ENCODE assay signal across 8 cellular contexts in the genomic region with DNA sequence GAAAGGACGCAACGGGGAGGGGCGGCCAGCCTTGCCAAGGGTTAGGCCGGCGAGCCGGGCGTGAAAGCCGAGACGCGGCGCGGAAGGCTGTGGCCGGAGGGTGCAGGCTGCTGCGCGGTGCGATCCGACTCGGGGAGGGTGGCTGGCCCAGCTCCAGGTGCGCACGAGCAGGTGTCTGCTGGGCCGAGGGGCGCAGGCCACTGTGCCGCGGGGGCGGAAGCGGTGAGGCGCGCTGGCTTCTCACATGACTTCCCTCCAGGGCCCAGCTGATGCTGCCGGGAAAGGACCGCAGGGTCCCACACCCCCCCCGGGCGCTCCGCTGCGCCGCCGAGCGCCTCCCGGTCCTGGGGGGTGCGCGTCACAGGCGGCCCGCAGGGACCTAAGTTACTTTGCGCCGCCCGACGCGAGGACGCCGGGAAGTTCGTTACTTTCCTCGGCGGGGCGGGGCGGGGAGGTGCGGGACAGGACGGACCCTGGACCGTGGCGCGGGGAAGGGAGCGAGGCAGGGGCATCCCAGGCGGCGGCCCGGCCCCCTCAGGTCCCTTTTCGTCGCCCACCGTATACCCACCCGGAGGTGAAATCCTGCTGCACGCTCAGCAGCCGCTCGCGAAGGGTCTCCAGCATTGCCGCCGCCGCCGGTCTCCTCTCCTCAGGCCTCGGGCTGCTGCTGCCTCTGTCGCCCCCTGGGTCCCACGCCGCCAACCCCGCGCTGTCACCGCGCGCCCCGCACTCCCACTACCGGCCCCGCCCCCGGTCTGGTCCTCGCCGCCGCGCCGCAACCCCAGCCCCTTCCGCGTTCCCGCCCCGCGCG. TPM values are rescaled to one million over a fixed set of nuclear protein-coding genes. Genes with fewer than 3 reads are reported as not detected.
A peak's percentile ranks its signal among the peaks of the same experiment; 100 is the strongest.
DNase-seq lines count a peak whose midpoint lies in the region; ATAC-seq and TF ChIP-seq lines count a peak whose summit lies in the region.

A gene with protein sequence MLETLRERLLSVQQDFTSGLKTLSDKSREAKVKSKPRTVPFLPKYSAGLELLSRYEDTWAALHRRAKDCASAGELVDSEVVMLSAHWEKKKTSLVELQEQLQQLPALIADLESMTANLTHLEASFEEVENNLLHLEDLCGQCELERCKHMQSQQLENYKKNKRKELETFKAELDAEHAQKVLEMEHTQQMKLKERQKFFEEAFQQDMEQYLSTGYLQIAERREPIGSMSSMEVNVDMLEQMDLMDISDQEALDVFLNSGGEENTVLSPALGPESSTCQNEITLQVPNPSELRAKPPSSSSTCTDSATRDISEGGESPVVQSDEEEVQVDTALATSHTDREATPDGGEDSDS (minus strand): TSS at position 783 of the 811 bp plus-strand sequence. CDS start 159 bp downstream, at position 624.

- TF ChIP-seq CTCF in dorsolateral prefrontal cortex (IDR thresholded peaks at IDR 0.05 in 54 of 56, conservative IDR thresholded peaks at IDR 0.05 in 2 of 56; ENCODE audit: low read depth in 1 of 56, partially characterized antibody in 56 of 56) = peak in 11 of 56 donors; percentile 3 to 45 (median 24)
- no peak for TF ChIP-seq CTCF in lung (IDR thresholded peaks at IDR 0.05; ENCODE audit: control extremely low read depth, extremely low read depth)

- H3K4me3 ChIP-seq in dorsolateral prefrontal cortex (peak within 1 kb of the TSS; percentile 57 to 99 (median 93)), lung (peak within 1 kb of the TSS; percentile 83)

- intact Hi-C loops in dorsolateral prefrontal cortex (cut with DNase I) = loop anchor here in 1 of 2 donors (5.0 kb wide), 1 partner anchor 1850 kb away; a partner anchor contains a TSS

- WGBS in lung, 2 donors = 0% methylated on average over 89 to 99 of the region's 99 CpGs

- ATAC-seq in GM18867 (IDR thresholded peaks at IDR 0.05; ENCODE audit: unreplicated experiment) = peak; percentile 74
- ATAC-seq in HG03066 (IDR thresholded peaks at IDR 0.05; ENCODE audit: low read depth, unreplicated experiment) = peak; percentile 69
- ATAC-seq in lung (ENCODE audit: insufficient read depth, low FRiP score) = peak; percentile 89

- H3K27me3 ChIP-seq in dorsolateral prefrontal cortex = no peaks in the 10 kb centered on the region
- H3K27me3 ChIP-seq in lung (ENCODE audit: control insufficient read depth, insufficient read depth) = no peaks in the 10 kb centered on the region

- H3K27ac ChIP-seq in dorsolateral prefrontal cortex (peak within 1 kb of the TSS in 57 of 59 donors; percentile 23 to 92 (median 80)), lung (ENCODE audit: low read depth in 1 of 2, low read length in 1 of 2) (peak within 1 kb of the TSS; percentile 89)

- H3K4me1 ChIP-seq in lung (ENCODE audit: control insufficient read depth in 2 of 2, insufficient read depth in 2 of 2, low read length in 2 of 2) = peaks cover 3 to 6% of the 10 kb centered on the region in 2 donors

- DNase-seq in AG08396 (ENCODE audit: low spot score) (peak; percentile 63), NCI-H2227 treated with DMSO at 0.1 percent for 48 hours (lab: John Stamatoyannopoulos, UW) (peak; percentile 69), dorsolateral prefrontal cortex (peak; percentile 57 to 95 (median 75)), lung (ENCODE audit: low spot score) (peak; percentile 79)
- peak; percentile 83 to 85 for DNase-seq in activated CD4-positive, alpha-beta T cell treated with anti-CD3 and anti-CD28 coated beads, Interleukin-2, amount 50 U/mL, for 48 hours
- DNase-seq in stimulated activated CD4-positive, alpha-beta T cell treated with anti-CD3 and anti-CD28 coated beads, TNF-alpha, amount 100 ng/mL, for 4 hours (ENCODE audit: low read depth in 3 of 3) = peak; percentile 73 to 82 (median 79)

- H3K36me3 ChIP-seq in lung (ENCODE audit: control insufficient read depth in 2 of 2, insufficient read depth in 2 of 2, low read length in 2 of 2) = no peaks in the 10 kb centered on the region

- H3K9me3 ChIP-seq in lung (ENCODE audit: control insufficient read depth in 2 of 2, insufficient read depth in 1 of 2, low read length in 1 of 2) = no peaks in the 10 kb centered on the region

RNA-seq across cellular contexts. Expression of the gene that starts here (rescaled TPM):
- total RNA-seq in dorsolateral prefrontal cortex = 10 to 100 TPM; 21.4 to 50.2 (median 35.4) TPM
- 10 to 100 TPM; 17.9 to 23.9 TPM for total RNA-seq in lung
- 10 to 100 TPM in 1 of 2 donors, 1 to 10 TPM in 1; 9.9 to 23.0 TPM for polyA plus RNA-seq in lung

Comparison
In these comparisons a context has a peak if more than half of its experiments do, and no peak if none do; other contexts are left out.
1. Peak in every context shown above with its lines: DNase-seq, ATAC-seq, H3K4me3 ChIP-seq and H3K27ac ChIP-seq.